ENCODE assay signal across 1 cellular context in genomic region chr6:105892577-105893262, GRCh38.
TF ChIP-seq lines count a peak whose summit lies in the region.

No MANE protein-coding gene starts in this region.

TF ChIP-seq in K562, 482 proteins besides CTCF, POLR2A, EP300 and RAD21 (continued from another document):
- no peak for TF ChIP-seq CTCFL (IDR thresholded peaks at IDR 0.05; ENCODE audit: borderline replicate concordance, insufficient read depth, low read depth, low read length, poor library complexity, severe bottlenecking)
- TF ChIP-seq EWSR1 (IDR thresholded peaks at IDR 0.05; ENCODE audit: borderline replicate concordance, low read depth, partially characterized antibody): no peak
